5 cellular contexts compared by ENCODE assay signal in the genomic region with DNA sequence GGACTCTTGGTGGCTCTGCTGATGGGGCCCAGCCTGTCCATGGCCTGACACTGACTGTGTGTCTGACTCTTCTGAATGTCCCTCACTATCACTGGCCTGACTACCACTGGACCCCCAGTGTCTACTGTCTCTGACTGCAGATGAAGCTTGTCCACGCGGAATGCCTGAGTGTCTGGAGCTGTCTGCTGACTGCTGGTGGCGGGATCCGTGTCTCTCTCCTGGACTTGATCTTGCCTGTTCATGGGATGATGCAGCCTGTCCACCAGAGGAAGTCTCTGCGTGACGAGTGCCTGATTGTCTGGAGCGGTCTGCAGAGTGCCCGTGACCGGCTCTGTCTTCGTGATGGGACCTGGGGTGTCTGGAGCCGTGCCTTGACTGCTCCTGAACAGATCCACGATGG. TPM values are rescaled to one million over a fixed set of nuclear protein-coding genes. Genes with fewer than 3 reads are reported as not detected.
"Had no signal": no experiment of that assay in that cellular context is flagged by ENCODE, and none has a peak within 500 bp of the region (broad histone marks: within the 10 kb centered on the region; RNA-seq: fewer than 3 reads in every experiment).

No MANE protein-coding gene starts in this region.

RNA-seq across cellular contexts. Expression of gene FLG, which starts 20.3 kb away (rescaled TPM):
- total RNA-seq: H1, H9, HT-29, IMR-90 had no signal
- polyA plus RNA-seq: GM23338, H1 had no signal

RNA-seq across cellular contexts. Expression of gene FLG2, which starts 55.0 kb away (rescaled TPM):
- total RNA-seq: GM23338, H1, H9, HT-29, IMR-90 had no signal
- polyA plus RNA-seq: GM23338, H1 had no signal
